In genomic region chr2:108629417-108629816, GRCh38 we compare ENCODE assay signal across 11 cellular contexts.
DNase-seq lines count a peak whose midpoint lies in the region; ATAC-seq and TF ChIP-seq lines count a peak whose summit lies in the region.
"Had no signal": no experiment of that assay in that cellular context is flagged by ENCODE, and none has a peak within 500 bp of the region (broad histone marks: within the 10 kb centered on the region; RNA-seq: fewer than 3 reads in every experiment).

No MANE protein-coding gene starts in this region.

- no peaks in the 10 kb centered on the region for H3K27me3 Mint-ChIP-seq in activated naive CD8-positive, alpha-beta T cell treated with anti-CD3 and anti-CD28 coated beads, Interleukin-2, amount 50 U/mL, for 24 hours
- H3K27me3 Mint-ChIP-seq in MCF 10A (ENCODE audit: insufficient read depth, unreplicated experiment), result no peaks in the 10 kb centered on the region

- intact Hi-C loops in MCF 10A (cut with micrococcal nuclease) (no loop called here), Right ventricle myocardium inferior (cut with DNase I) (no loop called here)

- in situ Hi-C loops in GM13976 (cut with MboI; ENCODE audit: low sequenced_read_pairs, unreplicated experiment), result no loop called here

- no TSS peak for BruUV-seq in MCF 10A (replicated peaks; lab: Mats Ljungman, UMichigan)

- POLR2A ChIA-PET in MCF 10A (lab: Yijun Ruan, JAX), result interaction anchor here (0.6 to 3.4 kb wide), 5 partner anchors 8 to 96 kb away, joined by 3 to 18 read pairs (median 3); no protein-coding TSS in a partner anchor

- TF ChIP-seq CTCF in GM13976 (IDR thresholded peaks at IDR 0.05; ENCODE audit: borderline replicate concordance, control extremely low read depth, extremely low read depth, insufficient read depth, missing control alignments) (no peak), MCF 10A (IDR thresholded peaks at IDR 0.05; ENCODE audit: unreplicated experiment) (no peak)

- CTCF ChIA-PET in MCF 10A (lab: Yijun Ruan, JAX), result interaction anchor here (0.6 to 10.9 kb wide), 4 partner anchors 9 to 85 kb away, joined by 3 to 138 read pairs (median 8); no protein-coding TSS in a partner anchor

- H3K9me3 Mint-ChIP-seq in activated naive CD8-positive, alpha-beta T cell treated with anti-CD3 and anti-CD28 coated beads, Interleukin-2, amount 50 U/mL, for 24 hours, result no peaks in the 10 kb centered on the region
- no peaks in the 10 kb centered on the region for H3K9me3 Mint-ChIP-seq in MCF 10A (ENCODE audit: unreplicated experiment)

- no peak overlapping the region for H3K4me3 Mint-ChIP-seq in activated naive CD8-positive, alpha-beta T cell treated with anti-CD3 and anti-CD28 coated beads, Interleukin-2, amount 50 U/mL, for 24 hours
- H3K4me3 Mint-ChIP-seq in MCF 10A (ENCODE audit: unreplicated experiment), result no peak overlapping the region

- H3K27ac Mint-ChIP-seq in activated naive CD8-positive, alpha-beta T cell treated with anti-CD3 and anti-CD28 coated beads, Interleukin-2, amount 50 U/mL, for 24 hours, result peak overlapping the region; percentile 12
- no peak overlapping the region for H3K27ac Mint-ChIP-seq in MCF 10A (ENCODE audit: low read depth, unreplicated experiment)

- H3K36me3 Mint-ChIP-seq in activated naive CD8-positive, alpha-beta T cell treated with anti-CD3 and anti-CD28 coated beads, Interleukin-2, amount 50 U/mL, for 24 hours (ENCODE audit: low read depth), result no peaks in the 10 kb centered on the region
- no peaks in the 10 kb centered on the region for H3K36me3 Mint-ChIP-seq in MCF 10A (ENCODE audit: insufficient read depth, unreplicated experiment)

- peak; percentile 77 for ATAC-seq in GM19463 (IDR thresholded peaks at IDR 0.05; ENCODE audit: unreplicated experiment)
- peak; percentile 74 for ATAC-seq in HG03103 (IDR thresholded peaks at IDR 0.05; ENCODE audit: low read depth, unreplicated experiment)
- ATAC-seq in activated naive CD8-positive, alpha-beta T cell treated with anti-CD3 and anti-CD28 coated beads, Interleukin-2, amount 50 U/mL, for 24 hours, result peak; percentile 50
- ATAC-seq in Right ventricle myocardium inferior, result no peak
- ATAC-seq: psoas muscle had no signal

- H3K4me1 Mint-ChIP-seq in activated naive CD8-positive, alpha-beta T cell treated with anti-CD3 and anti-CD28 coated beads, Interleukin-2, amount 50 U/mL, for 24 hours, result peaks cover 57% of the 10 kb centered on the region
- H3K4me1 Mint-ChIP-seq in MCF 10A (ENCODE audit: insufficient read depth, unreplicated experiment), result peaks cover 37% of the 10 kb centered on the region

- DNase-seq in GM13976 (ENCODE audit: low spot score), result peak; percentile 59
- DNase-seq in activated naive CD8-positive, alpha-beta T cell treated with anti-CD3 and anti-CD28 coated beads, Interleukin-2, amount 50 U/mL, for 24 hours, result no peak
- DNase-seq in MCF 10A (ENCODE audit: unreplicated experiment), result no peak
- no peak for DNase-seq in SIG-M5 treated with dmso at 0.1 percent for 504 hours (lab: John Stamatoyannopoulos, UW; ENCODE audit: unreplicated experiment)
- DNase-seq in RPMI8226, result no peak
- no peak for DNase-seq in Right ventricle myocardium inferior (ENCODE audit: missing footprints)
- DNase-seq: DMS79, NCI-H69, psoas muscle had no signal
